Comparison of ENCODE assay signal across 15 cellular contexts in the genomic region with DNA sequence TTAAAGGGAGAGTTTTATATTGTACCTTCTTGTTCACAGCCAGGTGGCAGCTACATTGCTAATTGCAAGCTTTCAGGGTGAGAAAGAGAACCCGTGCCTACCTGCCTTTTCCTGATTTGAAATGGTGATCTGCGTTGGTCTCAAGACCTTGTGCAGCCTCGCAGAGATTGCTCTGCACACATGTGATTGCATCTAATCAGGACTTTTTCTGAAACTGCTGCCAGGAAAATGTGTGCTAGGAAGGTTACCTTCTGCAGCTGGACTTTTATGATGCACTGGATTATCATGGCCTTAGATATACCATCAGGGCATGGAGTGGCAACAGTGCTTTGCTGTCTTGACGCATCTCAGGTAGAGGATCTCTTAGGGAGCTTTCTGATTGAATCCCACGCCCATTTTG.
"Had no signal": no experiment of that assay in that cellular context is flagged by ENCODE, and none has a peak within 500 bp of the region (broad histone marks: within the 10 kb centered on the region; RNA-seq: fewer than 3 reads in every experiment).

No MANE protein-coding gene starts in this region.

- DNase-seq: cortex of kidney; effector CD8-positive, alpha-beta T cell; foreskin melanocyte; heart left ventricle; hippocampal formation; mesendoderm; stimulated activated CD4-positive, alpha-beta T cell treated with anti-CD3 and anti-CD28 coated beads, Interleukin-2, amount 100 ng/mL, for 48 hours; stimulated activated naive CD4-positive, alpha-beta T cell treated with Interleukin-2 at 50 U/mL for 16 hours had no signal

- H3K4me3 ChIP-seq: dorsolateral prefrontal cortex, heart left ventricle, ovary, right atrium auricular region, smooth muscle cell had no signal

- H3K27me3 ChIP-seq: dorsolateral prefrontal cortex, heart left ventricle, ovary, right atrium auricular region had no signal

- H3K4me1 Mint-ChIP-seq: naive thymus-derived CD8-positive, alpha-beta T cell had no signal

- H3K27ac ChIP-seq: dorsolateral prefrontal cortex, heart left ventricle, ovary, right atrium auricular region had no signal

- H3K4me3 Mint-ChIP-seq: naive thymus-derived CD8-positive, alpha-beta T cell; neural crest cell; type B pancreatic cell had no signal

- H3K36me3 Mint-ChIP-seq: naive thymus-derived CD8-positive, alpha-beta T cell; type B pancreatic cell had no signal

- H3K9me3 Mint-ChIP-seq: neural crest cell, type B pancreatic cell had no signal

- H3K27me3 Mint-ChIP-seq: type B pancreatic cell had no signal

- H3K9me3 ChIP-seq: heart left ventricle, ovary, right atrium auricular region had no signal

- ATAC-seq: heart left ventricle; naive thymus-derived CD8-positive, alpha-beta T cell had no signal

- H3K36me3 ChIP-seq: heart left ventricle, ovary, right atrium auricular region had no signal

- H3K27ac Mint-ChIP-seq: naive thymus-derived CD8-positive, alpha-beta T cell had no signal
